31 cellular contexts compared by ENCODE assay signal in genomic region chr21:46617267-46618051, GRCh38. TPM values are rescaled to one million over a fixed set of nuclear protein-coding genes. Genes with fewer than 3 reads are reported as not detected.
DNase-seq lines count a peak whose midpoint lies in the region; TF ChIP-seq lines count a peak whose summit lies in the region.
"Had no signal": no experiment of that assay in that cellular context is flagged by ENCODE, and none has a peak within 500 bp of the region (broad histone marks: within the 10 kb centered on the region; RNA-seq: fewer than 3 reads in every experiment).

No MANE protein-coding gene starts in this region.

- H3K36me3 ChIP-seq in HEK293 (ENCODE audit: control insufficient read depth in 2 of 2, insufficient read depth in 1 of 2, low read length in 2 of 2) (no peaks in the 10 kb centered on the region), neutrophil (no peaks in the 10 kb centered on the region), breast epithelium (no peaks in the 10 kb centered on the region)
- H3K36me3 ChIP-seq: ascending aorta, ovary, right atrium auricular region, transverse colon had no signal

- H3K4me3 ChIP-seq in HEK293 (ENCODE audit: low read depth, low read length) (no peak overlapping the region), choroid plexus epithelial cell (ENCODE audit: low read depth, low read length) (no peak overlapping the region), neutrophil (ENCODE audit: low read depth in 1 of 2, low read length in 1 of 2) (no peak overlapping the region), breast epithelium (no peak overlapping the region)
- H3K4me3 ChIP-seq: ascending aorta, ovary, right atrium auricular region, transverse colon had no signal

- H3K9me3 ChIP-seq in HEK293 (ENCODE audit: control insufficient read depth, insufficient read depth, low read depth, low read length) (no peaks in the 10 kb centered on the region), neutrophil (no peaks in the 10 kb centered on the region), breast epithelium (no peaks in the 10 kb centered on the region)
- H3K9me3 ChIP-seq: ascending aorta, ovary, right atrium auricular region, transverse colon had no signal

- no peak for TF ChIP-seq POLR2A in breast epithelium (IDR thresholded peaks at IDR 0.05)

- CTCF ChIA-PET in HEK293 (lab: Yijun Ruan, JAX), result interaction anchor here (0.6 to 0.9 kb wide), 3 partner anchors 11 to 89 kb away, joined by 3 to 5 read pairs (median 4); no protein-coding TSS in a partner anchor

- intact Hi-C loops in breast epithelium (cut with DNase I; ENCODE audit: low total_unique reads), result no loop called here
- intact Hi-C loops in activated T-helper 1 cell treated with anti-CD3 and anti-CD28 coated beads, Interleukin-12 subunit alpha, Interleukin-12 subunit beta, Interleukin-2, Interleukin-4 antibody, amounts not matched to agents 30 ng/mL and 10 ng/mL and 1 ng/mL, durations not matched to agents 14 hours and 24 hours and 36 hours (cut with micrococcal nuclease), result no loop called here

- no peak overlapping the region for H3K4me3 Mint-ChIP-seq in activated T-helper 1 cell treated with anti-CD3 and anti-CD28 coated beads, Interleukin-12 subunit alpha, Interleukin-12 subunit beta, Interleukin-2, Interleukin-4 antibody, amounts not matched to agents 30 ng/mL and 10 ng/mL and 1 ng/mL, durations not matched to agents 14 hours and 24 hours and 36 hours
- H3K4me3 Mint-ChIP-seq: activated naive CD4-positive, alpha-beta T cell treated with anti-CD3 and anti-CD28 coated beads, Interleukin-2, amount 10 ng/mL, durations not matched to agents 7 days and 5 days; activated T-cell treated with anti-CD3 and anti-CD28 coated beads, Interleukin-2, amount 50 U/mL, for 24 hours; CD4-positive, alpha-beta T cell; naive B cell; stimulated activated naive CD8-positive, alpha-beta T cell treated with anti-CD3 and anti-CD28 coated beads, Interleukin-15, Interleukin-2, amounts not matched to agents 100 ng/mL and 50 ng/mL, for 24 hours had no signal

- H3K27me3 ChIP-seq in neutrophil (no peaks in the 10 kb centered on the region), breast epithelium (no peaks in the 10 kb centered on the region)
- H3K27me3 ChIP-seq: ascending aorta, ovary, right atrium auricular region had no signal

- no peaks in the 10 kb centered on the region for H3K4me1 ChIP-seq in HEK293 (ENCODE audit: control insufficient read depth, insufficient read depth, low read length)
- peaks cover 45 to 48% of the 10 kb centered on the region in 2 experiments for H3K4me1 ChIP-seq in neutrophil (ENCODE audit: control insufficient read depth in 1 of 2, insufficient read depth in 1 of 2, low read depth in 1 of 2, low read length in 1 of 2)
- H3K4me1 ChIP-seq in breast epithelium, result no peaks in the 10 kb centered on the region
- H3K4me1 ChIP-seq: right atrium auricular region had no signal

- peaks cover 2% of the 10 kb centered on the region for H3K36me3 Mint-ChIP-seq in activated T-helper 1 cell treated with anti-CD3 and anti-CD28 coated beads, Interleukin-12 subunit alpha, Interleukin-12 subunit beta, Interleukin-2, Interleukin-4 antibody, amounts not matched to agents 30 ng/mL and 10 ng/mL and 1 ng/mL, durations not matched to agents 14 hours and 24 hours and 36 hours (ENCODE audit: low read depth)
- H3K36me3 Mint-ChIP-seq: activated naive CD4-positive, alpha-beta T cell treated with anti-CD3 and anti-CD28 coated beads, Interleukin-2, amount 10 ng/mL, durations not matched to agents 7 days and 5 days; naive B cell had no signal

- POLR2A ChIA-PET in HEK293 (lab: Yijun Ruan, JAX), result no interaction called here

- H3K27me3 Mint-ChIP-seq in activated T-helper 1 cell treated with anti-CD3 and anti-CD28 coated beads, Interleukin-12 subunit alpha, Interleukin-12 subunit beta, Interleukin-2, Interleukin-4 antibody, amounts not matched to agents 30 ng/mL and 10 ng/mL and 1 ng/mL, durations not matched to agents 14 hours and 24 hours and 36 hours (ENCODE audit: insufficient read depth), result peaks cover 15% of the 10 kb centered on the region
- H3K27me3 Mint-ChIP-seq: activated T-cell treated with anti-CD3 and anti-CD28 coated beads, Interleukin-2, amount 50 U/mL, for 24 hours; CD4-positive, alpha-beta T cell; stimulated activated naive CD8-positive, alpha-beta T cell treated with anti-CD3 and anti-CD28 coated beads, Interleukin-15, Interleukin-2, amounts not matched to agents 100 ng/mL and 50 ng/mL, for 24 hours had no signal

- DNase-seq in MV-4-11 (lab: John Stamatoyannopoulos, UW), result peak; percentile 30
- peak; percentile 72 for DNase-seq in choroid plexus epithelial cell (ENCODE audit: low read depth)
- no peak for DNase-seq in breast epithelium (ENCODE audit: low spot score in 2 of 2)
- DNase-seq in AG08396 (ENCODE audit: low spot score), result no peak
- no peak for DNase-seq in activated gamma-delta T cell (lab: John Stamatoyannopoulos, UW)
- no peak for DNase-seq in activated T-helper 1 cell treated with anti-CD3 and anti-CD28 coated beads, Interleukin-12 subunit alpha, Interleukin-12 subunit beta, Interleukin-2, Interleukin-4 antibody, amounts not matched to agents 30 ng/mL and 10 ng/mL and 1 ng/mL, durations not matched to agents 14 hours and 24 hours and 36 hours (ENCODE audit: low spot score)
- DNase-seq: activated CD4-positive, CD25-positive, alpha-beta regulatory T cell treated with anti-CD3 and anti-CD28 coated beads, Interleukin-2, amount 50 U/mL, for 72 hours; activated CD8-positive, alpha-beta memory T cell treated with anti-CD3 and anti-CD28 coated beads for 24 hours; activated naive CD4-positive, alpha-beta T cell treated with anti-CD3 and anti-CD28 coated beads, Interleukin-2, amount 10 ng/mL, durations not matched to agents 7 days and 5 days; activated T-cell treated with anti-CD3 and anti-CD28 coated beads, Interleukin-2, amount 50 U/mL, for 24 hours; CD4-positive, alpha-beta T cell; DMS 273 treated with DMSO at 0.1 percent for 48 hours; effector memory CD4-positive, alpha-beta T cell; GF-D8; left cardiac atrium; mesendoderm; naive B cell; NCI-H748 treated with DMSO at 0.1 percent for 48 hours; ovary; Right ventricle myocardium superior; stimulated activated CD4-positive, alpha-beta T cell treated with anti-CD3 and anti-CD28 coated beads, Interleukin-12 subunit alpha, Interleukin-12 subunit beta, amount 100 ng/mL, for 4 hours; stimulated activated CD4-positive, alpha-beta T cell treated with anti-CD3 and anti-CD28 coated beads, Interleukin-4, amount 100 ng/mL, for 4 hours; SW 1271; transverse colon had no signal

- peaks cover 4% of the 10 kb centered on the region for H3K9me3 Mint-ChIP-seq in activated T-helper 1 cell treated with anti-CD3 and anti-CD28 coated beads, Interleukin-12 subunit alpha, Interleukin-12 subunit beta, Interleukin-2, Interleukin-4 antibody, amounts not matched to agents 30 ng/mL and 10 ng/mL and 1 ng/mL, durations not matched to agents 14 hours and 24 hours and 36 hours
- H3K9me3 Mint-ChIP-seq: activated T-cell treated with anti-CD3 and anti-CD28 coated beads, Interleukin-2, amount 50 U/mL, for 24 hours had no signal

- TF ChIP-seq CTCF in HEK293 (tag by site-specific recombination; IDR thresholded peaks at IDR 0.05) (no peak), choroid plexus epithelial cell (conservative IDR thresholded peaks at IDR 0.05; ENCODE audit: low read depth, low read length) (no peak), neutrophil (IDR thresholded peaks at IDR 0.05) (no peak), breast epithelium (IDR thresholded peaks at IDR 0.05) (no peak)

- H3K4me1 Mint-ChIP-seq in activated T-helper 1 cell treated with anti-CD3 and anti-CD28 coated beads, Interleukin-12 subunit alpha, Interleukin-12 subunit beta, Interleukin-2, Interleukin-4 antibody, amounts not matched to agents 30 ng/mL and 10 ng/mL and 1 ng/mL, durations not matched to agents 14 hours and 24 hours and 36 hours (ENCODE audit: low read depth), result peaks cover 13% of the 10 kb centered on the region

- H3K27ac ChIP-seq in HEK293 (ENCODE audit: extremely low read depth, low read depth, low read length) (no peak overlapping the region), neutrophil (peak overlapping the region; percentile 26), breast epithelium (no peak overlapping the region)
- H3K27ac ChIP-seq: ascending aorta, ovary, right atrium auricular region, transverse colon had no signal

- H3K27ac Mint-ChIP-seq in activated T-helper 1 cell treated with anti-CD3 and anti-CD28 coated beads, Interleukin-12 subunit alpha, Interleukin-12 subunit beta, Interleukin-2, Interleukin-4 antibody, amounts not matched to agents 30 ng/mL and 10 ng/mL and 1 ng/mL, durations not matched to agents 14 hours and 24 hours and 36 hours, result no peak overlapping the region
- H3K27ac Mint-ChIP-seq: activated naive CD4-positive, alpha-beta T cell treated with anti-CD3 and anti-CD28 coated beads, Interleukin-2, amount 10 ng/mL, durations not matched to agents 7 days and 5 days; activated T-cell treated with anti-CD3 and anti-CD28 coated beads, Interleukin-2, amount 50 U/mL, for 24 hours; CD4-positive, alpha-beta T cell; stimulated activated naive CD8-positive, alpha-beta T cell treated with anti-CD3 and anti-CD28 coated beads, Interleukin-15, Interleukin-2, amounts not matched to agents 100 ng/mL and 50 ng/mL, for 24 hours had no signal

TF ChIP-seq in HEK293, 187 proteins besides CTCF, POLR2A, EP300 and RAD21 (continues in another document):
- TF ChIP-seq ZIC2 (tag by site-specific recombination; IDR thresholded peaks at IDR 0.05), result 0 out of 2 replicates have a peak, but pooled peaks have one; percentile 18
- no peak for TF ChIP-seq ZNF707 (tag by site-specific recombination; IDR thresholded peaks at IDR 0.05)
- no peak for TF ChIP-seq KLF7 (tag by site-specific recombination; IDR thresholded peaks at IDR 0.05; ENCODE audit: borderline replicate concordance)

RNA-seq across cellular contexts. Expression of gene S100B, which starts 12.6 kb away (rescaled TPM):
- total RNA-seq in breast epithelium, result 100 to 1,000 TPM in 1 of 3 donors, 10 to 100 TPM in 2; 25.6 to 242 (median 61.3) TPM
- not detected in 2 replicates for total RNA-seq in activated T-helper 1 cell treated with anti-CD3 and anti-CD28 coated beads, Interleukin-12 subunit alpha, Interleukin-12 subunit beta, Interleukin-2, Interleukin-4 antibody, amounts not matched to agents 30 ng/mL and 10 ng/mL and 1 ng/mL, durations not matched to agents 14 hours and 24 hours and 36 hours
- total RNA-seq: glomerular endothelial cell, MCF 10A had no signal

RNA-seq across cellular contexts. Expression of gene PRMT2, which starts 18.0 kb away (rescaled TPM):
- 100 to 1,000 TPM in 2 of 3 donors, 10 to 100 TPM in 1; 92.1 to 145 (median 130) TPM for total RNA-seq in breast epithelium
- 55.7 and 58.7 TPM in 2 replicates for total RNA-seq in activated T-helper 1 cell treated with anti-CD3 and anti-CD28 coated beads, Interleukin-12 subunit alpha, Interleukin-12 subunit beta, Interleukin-2, Interleukin-4 antibody, amounts not matched to agents 30 ng/mL and 10 ng/mL and 1 ng/mL, durations not matched to agents 14 hours and 24 hours and 36 hours

Comparison
In these comparisons a context has a peak if more than half of its experiments do, and no peak if none do; other contexts are left out.
1. DNase-seq: peak in MV-4-11 (single experiment) and choroid plexus epithelial cell (single experiment); none in breast epithelium (0 of 2), AG08396 (single experiment), activated gamma-delta T cell (single experiment) and activated T-helper 1 cell treated with anti-CD3 and anti-CD28 coated beads, Interleukin-12 subunit alpha, Interleukin-12 subunit beta, Interleukin-2, Interleukin-4 antibody, amounts not matched to agents 30 ng/mL and 10 ng/mL and 1 ng/mL, durations not matched to agents 14 hours and 24 hours and 36 hours (single experiment).
2. RNA of gene S100B, which starts 12.6 kb away (total RNA-seq): 25.6 to 242 TPM in breast epithelium; not detected in activated T-helper 1 cell treated with anti-CD3 and anti-CD28 coated beads, Interleukin-12 subunit alpha, Interleukin-12 subunit beta, Interleukin-2, Interleukin-4 antibody, amounts not matched to agents 30 ng/mL and 10 ng/mL and 1 ng/mL, durations not matched to agents 14 hours and 24 hours and 36 hours; every median in the first group is over 10 times any median in the second.